Comparison of ENCODE assay signal across 18 cellular contexts in genomic region chr20:24064092-24064491, GRCh38.
DNase-seq lines count a peak whose midpoint lies in the region; ATAC-seq and TF ChIP-seq lines count a peak whose summit lies in the region.
"Had no signal": no experiment of that assay in that cellular context is flagged by ENCODE, and none has a peak within 500 bp of the region (broad histone marks: within the 10 kb centered on the region; RNA-seq: fewer than 3 reads in every experiment).

No MANE protein-coding gene starts in this region.

- peak; percentile 4 for DNase-seq in right atrium auricular region (ENCODE audit: low spot score)
- DNase-seq in left cardiac atrium, result no peak
- peak; percentile 68 for DNase-seq in esophagus muscularis mucosa (ENCODE audit: extremely low spot score)
- DNase-seq in GOT3 (lab: John Stamatoyannopoulos, UW), result no peak
- DNase-seq: AML-193; Caco-2; Calu3; CD4-positive, alpha-beta T cell; CD8-positive, alpha-beta T cell; DMS153; DMS53; DMS79; GF-D8 had no signal

- TF ChIP-seq CTCF in right atrium auricular region (IDR thresholded peaks at IDR 0.05) (no peak), esophagus muscularis mucosa (IDR thresholded peaks at IDR 0.05) (no peak)

- ATAC-seq in left cardiac atrium, result no peak
- ATAC-seq in GM21381 (IDR thresholded peaks at IDR 0.05; ENCODE audit: unreplicated experiment), result no peak
- ATAC-seq: A549; CD8-positive, alpha-beta T cell had no signal

- H3K27ac ChIP-seq in right atrium auricular region (no peak overlapping the region), esophagus muscularis mucosa (replicated peaks in 1 of 4) (no peak overlapping the region)
- H3K27ac ChIP-seq: 22Rv1; A549; BLaER1 treated with 17β-estradiol and CSF1 and Interleukin-3, amounts not matched to agents 10 nM and 100 nM; C4-2B had no signal

- H3K9me3 ChIP-seq in right atrium auricular region (peaks cover 0 to 2% of the 10 kb centered on the region in 2 donors), esophagus muscularis mucosa (no peaks in the 10 kb centered on the region)
- H3K9me3 ChIP-seq: Caco-2 had no signal

- H3K4me1 ChIP-seq in right atrium auricular region (no peaks in the 10 kb centered on the region), esophagus muscularis mucosa (no peaks in the 10 kb centered on the region)
- H3K4me1 ChIP-seq: A549, Caco-2 had no signal

- 91% methylated on average over 4 of the region's 4 CpGs for WGBS in esophagus muscularis mucosa

- TF ChIP-seq EP300 in esophagus muscularis mucosa (IDR thresholded peaks at IDR 0.05), result no peak

- intact Hi-C loops in left cardiac atrium (cut with DNase I) (no loop called here), esophagus muscularis mucosa (cut with DNase I) (no loop called here)

- TF ChIP-seq POLR2A in esophagus muscularis mucosa (IDR thresholded peaks at IDR 0.05; ENCODE audit: low read depth), result no peak

- H3K4me3 ChIP-seq in right atrium auricular region (no peak overlapping the region), esophagus muscularis mucosa (no peak overlapping the region)
- H3K4me3 ChIP-seq: A549; BLaER1 treated with 17β-estradiol and CSF1 and Interleukin-3, amounts not matched to agents 10 nM and 100 nM had no signal

- no peaks in the 10 kb centered on the region for H3K36me3 ChIP-seq in right atrium auricular region
- H3K36me3 ChIP-seq in esophagus muscularis mucosa, result no peaks in the 10 kb centered on the region
- H3K36me3 ChIP-seq: BLaER1 treated with 17β-estradiol and CSF1 and Interleukin-3, amounts not matched to agents 10 nM and 100 nM had no signal

- H3K27me3 ChIP-seq in right atrium auricular region (no peaks in the 10 kb centered on the region), esophagus muscularis mucosa (peaks cover 0 to 2% (median 0%) of the 10 kb centered on the region in 4 donors)
- H3K27me3 ChIP-seq: BLaER1 treated with 17β-estradiol and CSF1 and Interleukin-3, amounts not matched to agents 10 nM and 100 nM had no signal

Comparison
In these comparisons a context has a peak if more than half of its experiments do, and no peak if none do; other contexts are left out.
1. DNase-seq: peak in right atrium auricular region (single experiment) and esophagus muscularis mucosa (single experiment); none in left cardiac atrium (single experiment) and GOT3 (single experiment).